23 cellular contexts compared by ENCODE assay signal in the genomic region with DNA sequence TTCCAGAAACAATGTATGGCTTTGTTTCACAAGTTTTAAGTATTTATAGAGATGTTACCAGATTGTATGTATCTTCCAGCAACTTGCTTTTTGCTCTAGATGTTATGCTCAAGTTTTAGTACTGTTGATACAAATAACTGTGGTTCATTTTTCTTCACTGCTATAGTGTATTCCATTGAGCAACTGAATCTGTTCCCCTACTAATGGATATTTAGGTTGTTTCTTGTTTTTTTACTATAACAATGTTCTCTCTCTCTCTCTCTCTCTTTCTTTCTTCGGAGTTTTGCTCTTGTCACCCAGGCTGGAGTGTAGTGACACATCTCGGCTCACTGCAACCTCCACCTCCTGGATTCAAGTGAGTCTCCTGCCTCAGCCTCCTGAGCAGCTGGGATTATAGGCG. TPM values are rescaled to one million over a fixed set of nuclear protein-coding genes. Genes with fewer than 3 reads are reported as not detected.
DNase-seq lines count a peak whose midpoint lies in the region; ATAC-seq, FAIRE-seq and TF ChIP-seq lines count a peak whose summit lies in the region.
"Had no signal": no experiment of that assay in that cellular context is flagged by ENCODE, and none has a peak within 500 bp of the region (broad histone marks: within the 10 kb centered on the region; RNA-seq: fewer than 3 reads in every experiment).

No MANE protein-coding gene starts in this region.

- H3K36me3 Mint-ChIP-seq in progenitor cell of endocrine pancreas (ENCODE audit: insufficient read depth) = no peaks in the 10 kb centered on the region
- H3K36me3 Mint-ChIP-seq in neural progenitor cell = no peaks in the 10 kb centered on the region
- H3K36me3 Mint-ChIP-seq: CD4-positive, CD25-positive, alpha-beta regulatory T cell; CD8-positive, alpha-beta T cell had no signal

- no peaks in the 10 kb centered on the region for H3K36me3 ChIP-seq in HepG2 (replicated peaks in 1 of 2; ENCODE audit: control insufficient read depth in 1 of 2, insufficient read depth in 2 of 2, low read length in 2 of 2)
- H3K36me3 ChIP-seq in right lobe of liver = no peaks in the 10 kb centered on the region
- H3K36me3 ChIP-seq in upper lobe of left lung = no peaks in the 10 kb centered on the region
- no peaks in the 10 kb centered on the region for H3K36me3 ChIP-seq in neural progenitor cell
- H3K36me3 ChIP-seq: BLaER1 had no signal

- H3K4me3 Mint-ChIP-seq in progenitor cell of endocrine pancreas (ENCODE audit: low read depth) (no peak overlapping the region), neural progenitor cell (no peak overlapping the region)
- H3K4me3 Mint-ChIP-seq: B cell; CD4-positive, CD25-positive, alpha-beta regulatory T cell; CD8-positive, alpha-beta T cell; H9; HFFc6 had no signal

- no peak for TF ChIP-seq POLR2A in HepG2 (IDR thresholded peaks at IDR 0.05; ENCODE audit: insufficient read depth in 1 of 2, low read depth in 2 of 2, low read length in 2 of 2)
- TF ChIP-seq POLR2A in right lobe of liver (IDR thresholded peaks at IDR 0.05) = no peak
- TF ChIP-seq POLR2A in upper lobe of left lung (IDR thresholded peaks at IDR 0.05) = no peak

- H3K27ac ChIP-seq in HepG2 (ENCODE audit: extremely low read length, insufficient read depth, low read length) (no peak overlapping the region), right lobe of liver (no peak overlapping the region), upper lobe of left lung (peak overlapping the region in 3 of 4 donors; percentile 2 to 71 (median 59)), neural progenitor cell (no peak overlapping the region)
- H3K27ac ChIP-seq: 22Rv1, BLaER1, C4-2B, GM23248 had no signal

- H3F3A ChIP-seq in neural progenitor cell (ENCODE audit: low read depth) = no peaks in the 10 kb centered on the region

- POLR2A ChIA-PET in HepG2 (lab: Yijun Ruan, JAX) = no interaction called here

- TF ChIP-seq EP300 in HepG2 (IDR thresholded peaks at IDR 0.05; ENCODE audit: low read depth in 2 of 2, low read length in 2 of 2) (no peak), HepG2 (CRISPR knock-in tag; IDR thresholded peaks at IDR 0.05; ENCODE audit: borderline replicate concordance) (no peak), upper lobe of left lung (IDR thresholded peaks at IDR 0.05) (no peak)

- in situ Hi-C loops in HepG2 (cut with HindIII; ENCODE audit: extremely low pct_ligation_motif_present, low pct_unique_long_range_greater_than_20kb) = no loop called here

- H3K27ac Mint-ChIP-seq in progenitor cell of endocrine pancreas (peak overlapping the region; percentile 23), neural progenitor cell (no peak overlapping the region)
- H3K27ac Mint-ChIP-seq: B cell; CD4-positive, CD25-positive, alpha-beta regulatory T cell; CD8-positive, alpha-beta T cell; H9; HFFc6 had no signal

- no peak for ATAC-seq in HepG2
- no peak for ATAC-seq in right lobe of liver
- ATAC-seq in upper lobe of left lung (ENCODE audit: low FRiP score in 2 of 2) = no peak
- ATAC-seq: CD8-positive, alpha-beta T cell; HCT116 had no signal

- H3K4me3 ChIP-seq in HepG2 (replicated peaks in 1 of 3; ENCODE audit: insufficient read depth in 1 of 3, low read depth in 2 of 3, low read length in 3 of 3) = no peak overlapping the region
- no peak overlapping the region for H3K4me3 ChIP-seq in right lobe of liver
- no peak overlapping the region for H3K4me3 ChIP-seq in upper lobe of left lung
- no peak overlapping the region for H3K4me3 ChIP-seq in neural progenitor cell
- H3K4me3 ChIP-seq: BLaER1, GM23248 had no signal

- WGBS in HepG2 (ENCODE audit: low lambda C conversion rate) = 32% methylated on average over 3 of the region's 3 CpGs
- 87% methylated on average over 3 of the region's 3 CpGs for WGBS in right lobe of liver (ENCODE audit: insufficient coverage, low coverage, low lambda C conversion rate, missing lambda C conversion rate)
- 49 to 84% methylated on average over 3 of the region's 3 CpGs for WGBS in upper lobe of left lung, 2 donors

- TF ChIP-seq CTCF in HepG2 (CRISPR knock-in tag; IDR thresholded peaks at IDR 0.05) = no peak
- no peak for TF ChIP-seq CTCF in right lobe of liver (IDR thresholded peaks at IDR 0.05)
- no peak for TF ChIP-seq CTCF in progenitor cell of endocrine pancreas (IDR thresholded peaks at IDR 0.05; ENCODE audit: unreplicated experiment)
- TF ChIP-seq CTCF in upper lobe of left lung (IDR thresholded peaks at IDR 0.05) = no peak
- no peak for TF ChIP-seq CTCF in neural progenitor cell (IDR thresholded peaks at IDR 0.05)

- CTCF ChIA-PET in HepG2 (lab: Yijun Ruan, JAX; ENCODE audit: low intra/inter-chr PET ratio, low total read pairs) = no interaction called here

- peaks cover 55% of the 10 kb centered on the region for H3K4me1 ChIP-seq in HepG2 (ENCODE audit: insufficient read depth, low read length)
- peaks cover 0 to 6% (median 0%) of the 10 kb centered on the region in 4 donors for H3K4me1 ChIP-seq in right lobe of liver
- H3K4me1 ChIP-seq in upper lobe of left lung = peaks cover 0 to 6% (median 0%) of the 10 kb centered on the region in 4 donors
- no peaks in the 10 kb centered on the region for H3K4me1 ChIP-seq in neural progenitor cell
- H3K4me1 ChIP-seq: Caco-2 had no signal

- intact Hi-C loops in HepG2 (cut with micrococcal nuclease; ENCODE audit: unreplicated experiment) = no loop called here
- intact Hi-C loops in right lobe of liver (cut with DNase I) = no loop called here

- no peaks in the 10 kb centered on the region for H3K4me1 Mint-ChIP-seq in progenitor cell of endocrine pancreas (ENCODE audit: low read depth)
- H3K4me1 Mint-ChIP-seq in neural progenitor cell = peaks cover 2% of the 10 kb centered on the region
- H3K4me1 Mint-ChIP-seq: CD4-positive, CD25-positive, alpha-beta regulatory T cell had no signal

- no peak for TF ChIP-seq RAD21 in HepG2 (CRISPR knock-in tag; IDR thresholded peaks at IDR 0.05)

- H3K79me2 ChIP-seq in HepG2 (ENCODE audit: insufficient read depth, low read length) (no peaks in the 10 kb centered on the region), neural progenitor cell (ENCODE audit: low read depth) (no peaks in the 10 kb centered on the region)

- DNase-seq in HepG2 (ENCODE audit: low spot score) (no peak), right lobe of liver (no peak), progenitor cell of endocrine pancreas (ENCODE audit: low spot score, unreplicated experiment) (no peak), upper lobe of left lung (no peak), neural progenitor cell (ENCODE audit: low spot score) (no peak), NCI-H1105 treated with DMSO at 0.1 percent for 48 hours (lab: John Stamatoyannopoulos, UW) (no peak)
- DNase-seq: Caco-2; CD4-positive, CD25-positive, alpha-beta regulatory T cell; CD8-positive, alpha-beta T cell; DND-41; GM23248; H9; HFFc6 had no signal

- H3K4me2 ChIP-seq in HepG2 (ENCODE audit: low read depth, low read length) = no peak overlapping the region
- H3K4me2 ChIP-seq in neural progenitor cell = no peak overlapping the region
- H3K4me2 ChIP-seq: BLaER1 had no signal

- H2AFZ ChIP-seq in HepG2 (ENCODE audit: low read length) (no peak overlapping the region), neural progenitor cell (replicated peaks) (no peak overlapping the region)
- H2AFZ ChIP-seq: GM23248 had no signal

- no TSS peak for BruUV-seq in HepG2 (replicated peaks; lab: Mats Ljungman, UMichigan)

- no peaks in the 10 kb centered on the region for H3K9me3 Mint-ChIP-seq in progenitor cell of endocrine pancreas (ENCODE audit: low read depth)
- H3K9me3 Mint-ChIP-seq in neural progenitor cell = no peaks in the 10 kb centered on the region
- H3K9me3 Mint-ChIP-seq: CD4-positive, CD25-positive, alpha-beta regulatory T cell; CD8-positive, alpha-beta T cell; H9; HFFc6 had no signal

- H3K27me3 Mint-ChIP-seq in progenitor cell of endocrine pancreas = no peaks in the 10 kb centered on the region
- peaks cover 2% of the 10 kb centered on the region for H3K27me3 Mint-ChIP-seq in neural progenitor cell (ENCODE audit: insufficient read depth, low read depth)
- H3K27me3 Mint-ChIP-seq: B cell had no signal

- H3K27me3 ChIP-seq in HepG2 (ENCODE audit: control insufficient read depth in 1 of 2, insufficient read depth in 2 of 2, low read length in 2 of 2) = no peaks in the 10 kb centered on the region; a peak in 1 of 5 replicates
- no peaks in the 10 kb centered on the region for H3K27me3 ChIP-seq in right lobe of liver
- no peaks in the 10 kb centered on the region for H3K27me3 ChIP-seq in upper lobe of left lung
- H3K27me3 ChIP-seq in neural progenitor cell = no peaks in the 10 kb centered on the region
- H3K27me3 ChIP-seq: BLaER1 had no signal

- H3K9ac ChIP-seq in HepG2 (ENCODE audit: insufficient read depth, low read depth, low read length) (no peak overlapping the region), neural progenitor cell (no peak overlapping the region)
- H3K9ac ChIP-seq: BLaER1, GM23248 had no signal

- FAIRE-seq in HepG2 (lab: Jason Lieb, UNC) = no peak
- FAIRE-seq: A204.1, G401.6, GM12892 had no signal

- no peaks in the 10 kb centered on the region for H3K9me3 ChIP-seq in HepG2 (ENCODE audit: low read length)
- no peaks in the 10 kb centered on the region for H3K9me3 ChIP-seq in right lobe of liver
- H3K9me3 ChIP-seq in upper lobe of left lung = no peaks in the 10 kb centered on the region
- H3K9me3 ChIP-seq in neural progenitor cell (ENCODE audit: low read depth) = no peaks in the 10 kb centered on the region
- H3K9me3 ChIP-seq: BLaER1 had no signal

- no peaks in the 10 kb centered on the region for H4K20me1 ChIP-seq in HepG2 (ENCODE audit: insufficient read depth, low read length)
- no peaks in the 10 kb centered on the region for H4K20me1 ChIP-seq in neural progenitor cell (ENCODE audit: low read depth)
- H4K20me1 ChIP-seq: BLaER1 had no signal

RNA-seq across cellular contexts. Expression of a gene that starts 16.6 kb away (rescaled TPM):
- 0.09 TPM in 1 of 2 replicates, not detected in the other for total RNA-seq in HepG2 (2016; rRNA removed; fragmentation: Illumina TruSeq; extraction: Trizol)
- not detected in 2 replicates for total RNA-seq in HepG2 (2016; cell fraction: cytosol; rRNA removed; fragmentation: Illumina TruSeq; extraction: Trizol; ENCODE audit: low read depth)
- 0.09 TPM in 1 of 2 replicates, not detected in the other for total RNA-seq in HepG2 (2016; cell fraction: insoluble cytoplasmic fraction; rRNA removed; fragmentation: Illumina TruSeq; extraction: Trizol)
- not detected in 2 replicates for total RNA-seq in HepG2 (2016; cell fraction: membrane; rRNA removed; fragmentation: Illumina TruSeq; extraction: Trizol)
- total RNA-seq in HepG2 (2016; cell fraction: nucleus; rRNA removed; fragmentation: Illumina TruSeq; extraction: Trizol) = not detected in 2 replicates
- polyA plus RNA-seq in HepG2 (2011; rRNA removed) = 5.6 and 9.2 TPM in 2 replicates
- 4.4 and 5.5 TPM in 2 replicates for polyA plus RNA-seq in HepG2 (2011; cell fraction: cytosol; rRNA removed)
- polyA plus RNA-seq in HepG2 (2011; cell fraction: nucleus; rRNA removed) = 2.0 and 3.7 TPM in 2 replicates
- 1.7 and 2.1 TPM in 2 replicates for polyA plus RNA-seq in HepG2 (2012)
- polyA plus RNA-seq in HepG2 (2016; cell fraction: cytosol; fragmentation: Illumina TruSeq; extraction: Trizol; ENCODE audit: low read depth) = not detected in 2 replicates
- polyA plus RNA-seq in HepG2 (2016; cell fraction: insoluble cytoplasmic fraction; fragmentation: Illumina TruSeq; extraction: Trizol; ENCODE audit: low read depth) = 0.11 TPM in 1 of 2 replicates, not detected in the other
- polyA plus RNA-seq in HepG2 (2016; cell fraction: membrane; fragmentation: Illumina TruSeq; extraction: Trizol; ENCODE audit: low read depth) = not detected in 2 replicates
- polyA plus RNA-seq in HepG2 (2016; cell fraction: nucleus; fragmentation: Illumina TruSeq; extraction: Trizol; ENCODE audit: insufficient read depth, low read depth) = not detected in 2 replicates
- polyA minus RNA-seq in HepG2 (2011; rRNA and poly(A)+ RNA removed; ENCODE audit: low replicate concordance) = 0.33 and 12.9 TPM in 2 replicates
- polyA minus RNA-seq in HepG2 (2011; cell fraction: cytosol; rRNA and poly(A)+ RNA removed) = 1.7 and 5.0 TPM in 2 replicates
- 1.3 and 3.2 TPM in 2 replicates for polyA minus RNA-seq in HepG2 (2011; cell fraction: nucleus; rRNA and poly(A)+ RNA removed)
- total RNA-seq in right lobe of liver = 1 to 10 TPM in 1 of 6 experiments, under 1 TPM in 3, not detected in 2; 0.14 to 4.5 (median 0.41) TPM
- total RNA-seq in progenitor cell of endocrine pancreas = 0.67 and 1.5 TPM in 2 replicates
- total RNA-seq in upper lobe of left lung = 10 to 100 TPM in 3 of 6 donors, 1 to 10 TPM in 3; 3.3 to 26.5 (median 7.5) TPM
- not detected in 2 replicates for total RNA-seq in neural progenitor cell (ENCODE audit: low replicate concordance)
- total RNA-seq: B cell; CD4-positive, CD25-positive, alpha-beta regulatory T cell; CD8-positive, alpha-beta T cell; GM23248; H9; HFFc6 had no signal
- polyA plus RNA-seq: AG04450; CD4-positive, CD25-positive, alpha-beta regulatory T cell; GM23248 had no signal

RNA-seq across cellular contexts. Expression of a gene that starts 30.1 kb away (rescaled TPM):
- total RNA-seq in HepG2 (2016; rRNA removed; fragmentation: Illumina TruSeq; extraction: Trizol) (0.11 and 0.20 TPM in 2 replicates), right lobe of liver (1 to 10 TPM in 1 of 6 experiments, under 1 TPM in 3, not detected in 2; 0.11 to 4.2 (median 0.36) TPM), progenitor cell of endocrine pancreas (not detected in 2 replicates), upper lobe of left lung (1 to 10 TPM; 1.0 to 8.0 (median 3.0) TPM), neural progenitor cell (ENCODE audit: low replicate concordance) (not detected in 2 replicates)
- total RNA-seq in HepG2 (2016; cell fraction: cytosol; rRNA removed; fragmentation: Illumina TruSeq; extraction: Trizol; ENCODE audit: low read depth) = 0.10 and 0.18 TPM in 2 replicates
- total RNA-seq in HepG2 (2016; cell fraction: insoluble cytoplasmic fraction; rRNA removed; fragmentation: Illumina TruSeq; extraction: Trizol) = 0.24 and 0.26 TPM in 2 replicates
- total RNA-seq in HepG2 (2016; cell fraction: membrane; rRNA removed; fragmentation: Illumina TruSeq; extraction: Trizol) = 0.09 TPM in 1 of 2 replicates, not detected in the other
- total RNA-seq in HepG2 (2016; cell fraction: nucleus; rRNA removed; fragmentation: Illumina TruSeq; extraction: Trizol) = 0.16 TPM in 2 replicates
- 12.8 and 20.4 TPM in 2 replicates for polyA plus RNA-seq in HepG2 (2011; rRNA removed)
- polyA plus RNA-seq in HepG2 (2011; cell fraction: cytosol; rRNA removed) = 13.9 and 25.5 TPM in 2 replicates
- 5.3 and 10.7 TPM in 2 replicates for polyA plus RNA-seq in HepG2 (2011; cell fraction: nucleus; rRNA removed)
- polyA plus RNA-seq in HepG2 (2012) = 5.5 and 7.2 TPM in 2 replicates
- polyA plus RNA-seq in HepG2 (2016; cell fraction: cytosol; fragmentation: Illumina TruSeq; extraction: Trizol; ENCODE audit: low read depth) = 0.09 TPM in 1 of 2 replicates, not detected in the other
- polyA plus RNA-seq in HepG2 (2016; cell fraction: insoluble cytoplasmic fraction; fragmentation: Illumina TruSeq; extraction: Trizol; ENCODE audit: low read depth) = 0.15 TPM in 1 of 2 replicates, not detected in the other
- polyA plus RNA-seq in HepG2 (2016; cell fraction: membrane; fragmentation: Illumina TruSeq; extraction: Trizol; ENCODE audit: low read depth) = 0.10 and 0.13 TPM in 2 replicates
- 0.71 and 0.94 TPM in 2 replicates for polyA plus RNA-seq in HepG2 (2016; cell fraction: nucleus; fragmentation: Illumina TruSeq; extraction: Trizol; ENCODE audit: insufficient read depth, low read depth)
- 26.1 TPM in 1 of 2 replicates, not detected in the other for polyA minus RNA-seq in HepG2 (2011; rRNA and poly(A)+ RNA removed; ENCODE audit: low replicate concordance)
- 4.7 and 9.5 TPM in 2 replicates for polyA minus RNA-seq in HepG2 (2011; cell fraction: cytosol; rRNA and poly(A)+ RNA removed)
- 4.5 and 7.5 TPM in 2 replicates for polyA minus RNA-seq in HepG2 (2011; cell fraction: nucleus; rRNA and poly(A)+ RNA removed)
- total RNA-seq: CD4-positive, CD25-positive, alpha-beta regulatory T cell; CD8-positive, alpha-beta T cell; GM23248; H4; H9; HFFc6 had no signal
- polyA plus RNA-seq: AG04450; CD4-positive, CD25-positive, alpha-beta regulatory T cell; GM23248 had no signal

RNA-seq across cellular contexts. Expression of a gene that starts 44.1 kb away (rescaled TPM):
- total RNA-seq in HepG2 (2016; rRNA removed; fragmentation: Illumina TruSeq; extraction: Trizol) = 0.34 and 0.53 TPM in 2 replicates
- total RNA-seq in HepG2 (2016; cell fraction: cytosol; rRNA removed; fragmentation: Illumina TruSeq; extraction: Trizol; ENCODE audit: low read depth) = 0.09 and 0.10 TPM in 2 replicates
- total RNA-seq in HepG2 (2016; cell fraction: insoluble cytoplasmic fraction; rRNA removed; fragmentation: Illumina TruSeq; extraction: Trizol) = 0.43 and 0.48 TPM in 2 replicates
- total RNA-seq in HepG2 (2016; cell fraction: membrane; rRNA removed; fragmentation: Illumina TruSeq; extraction: Trizol) = 0.31 and 0.40 TPM in 2 replicates
- 0.40 and 0.41 TPM in 2 replicates for total RNA-seq in HepG2 (2016; cell fraction: nucleus; rRNA removed; fragmentation: Illumina TruSeq; extraction: Trizol)
- polyA plus RNA-seq in HepG2 (2011; rRNA removed) = 4.3 and 4.4 TPM in 2 replicates
- polyA plus RNA-seq in HepG2 (2011; cell fraction: cytosol; rRNA removed) = 3.6 and 4.3 TPM in 2 replicates
- 2.2 and 2.4 TPM in 2 replicates for polyA plus RNA-seq in HepG2 (2011; cell fraction: nucleus; rRNA removed)
- polyA plus RNA-seq in HepG2 (2012) = 1.3 and 3.2 TPM in 2 replicates
- 0.07 and 0.08 TPM in 2 replicates for polyA plus RNA-seq in HepG2 (2016; cell fraction: cytosol; fragmentation: Illumina TruSeq; extraction: Trizol; ENCODE audit: low read depth)
- polyA plus RNA-seq in HepG2 (2016; cell fraction: insoluble cytoplasmic fraction; fragmentation: Illumina TruSeq; extraction: Trizol; ENCODE audit: low read depth) = 0.39 and 0.40 TPM in 2 replicates
- polyA plus RNA-seq in HepG2 (2016; cell fraction: membrane; fragmentation: Illumina TruSeq; extraction: Trizol; ENCODE audit: low read depth) = 0.13 and 0.19 TPM in 2 replicates
- 0.59 and 0.72 TPM in 2 replicates for polyA plus RNA-seq in HepG2 (2016; cell fraction: nucleus; fragmentation: Illumina TruSeq; extraction: Trizol; ENCODE audit: insufficient read depth, low read depth)
- 9.6 TPM in 1 of 2 replicates, not detected in the other for polyA minus RNA-seq in HepG2 (2011; rRNA and poly(A)+ RNA removed; ENCODE audit: low replicate concordance)
- polyA minus RNA-seq in HepG2 (2011; cell fraction: cytosol; rRNA and poly(A)+ RNA removed) = 4.5 and 5.2 TPM in 2 replicates
- polyA minus RNA-seq in HepG2 (2011; cell fraction: nucleus; rRNA and poly(A)+ RNA removed) = 1.5 and 1.9 TPM in 2 replicates
- total RNA-seq in right lobe of liver = not detected
- total RNA-seq in progenitor cell of endocrine pancreas = 0.22 and 0.62 TPM in 2 replicates
- 1 to 10 TPM in 2 of 6 donors, under 1 TPM in 4; 0.33 to 6.3 (median 0.71) TPM for total RNA-seq in upper lobe of left lung
- 0.06 TPM in 1 of 2 replicates, not detected in the other for total RNA-seq in neural progenitor cell (ENCODE audit: low replicate concordance)
- total RNA-seq: B cell; CD4-positive, CD25-positive, alpha-beta regulatory T cell; CD8-positive, alpha-beta T cell; GM23248; H4; HFFc6 had no signal
- polyA plus RNA-seq: CD4-positive, CD25-positive, alpha-beta regulatory T cell; GM23248 had no signal

Comparison
In these comparisons a context has a peak if more than half of its experiments do, and no peak if none do; other contexts are left out.
1. H3K27ac ChIP-seq: peak in upper lobe of left lung (3 of 4); none in HepG2 (single experiment), right lobe of liver (0 of 3) and neural progenitor cell (single experiment).